12 cellular contexts compared by ENCODE assay signal in genomic region chr2:231684314-231685223, GRCh38. TPM values are rescaled to one million over a fixed set of nuclear protein-coding genes. Genes with fewer than 3 reads are reported as not detected.
DNase-seq lines count a peak whose midpoint lies in the region; ATAC-seq and TF ChIP-seq lines count a peak whose summit lies in the region.
"Had no signal": no experiment of that assay in that cellular context is flagged by ENCODE, and none has a peak within 500 bp of the region (broad histone marks: within the 10 kb centered on the region; RNA-seq: fewer than 3 reads in every experiment).

No MANE protein-coding gene starts in this region.

- DNase-seq in HL-60 (ENCODE audit: low read depth in 1 of 2, low spot score in 1 of 2) = peak; percentile 78 to 92
- peak; percentile 46 for DNase-seq in NCI-H446 treated with DMSO at 0.1 percent for 48 hours (lab: John Stamatoyannopoulos, UW)
- peak; percentile 80 for DNase-seq in epidermal melanocyte (ENCODE audit: insufficient read length, low spot score)
- peak; percentile 76 for DNase-seq in pons (ENCODE audit: low spot score)
- no peak for DNase-seq in brain microvascular endothelial cell
- no peak for DNase-seq in testis
- DNase-seq: kidney glomerular epithelial cell, NCI-H146, SW 1271 had no signal

- intact Hi-C loops in testis (cut with DNase I; ENCODE audit: low total_unique reads) = no loop called here

- WGBS in testis, 2 donors = 62 to 81% methylated on average over 17 to 18 of the region's 22 CpGs

- H3K27ac ChIP-seq in HL-60 (replicated peaks) (peak overlapping the region; percentile 95), brain microvascular endothelial cell (no peak overlapping the region), testis (no peak overlapping the region)
- H3K27ac ChIP-seq: psoas muscle had no signal

- TF ChIP-seq CTCF in HL-60 (IDR thresholded peaks at IDR 0.05; ENCODE audit: insufficient read depth, low read length) (no peak), brain microvascular endothelial cell (IDR thresholded peaks at IDR 0.05; ENCODE audit: low read depth, low read length, missing control alignments) (no peak), testis (IDR thresholded peaks at IDR 0.05) (no peak)

- no peak for TF ChIP-seq POLR2A in testis (IDR thresholded peaks at IDR 0.05)

- in situ Hi-C loops in brain microvascular endothelial cell (cut with HindIII; ENCODE audit: low pct_ligation_motif_present, low sequenced_read_pairs) = no loop called here

- H3K4me1 ChIP-seq in testis = peaks cover 7% of the 10 kb centered on the region

- H3K27me3 ChIP-seq in HL-60 (ENCODE audit: insufficient read depth, poor library complexity, severe bottlenecking) (no peaks in the 10 kb centered on the region), brain microvascular endothelial cell (replicated peaks) (no peaks in the 10 kb centered on the region), testis (no peaks in the 10 kb centered on the region)

- no peaks in the 10 kb centered on the region for H3K9me3 ChIP-seq in testis
- H3K9me3 ChIP-seq: psoas muscle had no signal

- H3K36me3 ChIP-seq in brain microvascular endothelial cell (replicated peaks) (no peaks in the 10 kb centered on the region), testis (ENCODE audit: low read depth, missing control alignments) (no peaks in the 10 kb centered on the region)

- no peak for ATAC-seq in HG03159 (IDR thresholded peaks at IDR 0.05; ENCODE audit: unreplicated experiment)
- ATAC-seq in GM21529 (IDR thresholded peaks at IDR 0.05; ENCODE audit: unreplicated experiment) = no peak
- ATAC-seq: psoas muscle had no signal

- H3K4me3 ChIP-seq in HL-60 (replicated peaks; ENCODE audit: insufficient read depth, low read length) (peak overlapping the region; percentile 9), brain microvascular endothelial cell (ENCODE audit: low read depth, low read length) (no peak overlapping the region), testis (no peak overlapping the region)
- H3K4me3 ChIP-seq: psoas muscle had no signal

RNA-seq across cellular contexts. Expression of gene PTMA, which starts 23.8 kb away (rescaled TPM):
- total RNA-seq in testis = 100 to 1,000 TPM; 278 to 311 TPM
- 583 TPM for polyA plus RNA-seq in testis (ENCODE audit: insufficient read depth, low read depth, low replicate concordance)

Comparison
In these comparisons a context has a peak if more than half of its experiments do, and no peak if none do; other contexts are left out.
1. DNase-seq: peak in HL-60 (2 of 2), NCI-H446 treated with DMSO at 0.1 percent for 48 hours (single experiment), epidermal melanocyte (single experiment) and pons (single experiment); none in brain microvascular endothelial cell (single experiment) and testis (single experiment).